ENCODE assay signal across 28 cellular contexts in genomic region chr2:140187086-140187485, GRCh38.
"Had no signal": no experiment of that assay in that cellular context is flagged by ENCODE, and none has a peak within 500 bp of the region (broad histone marks: within the 10 kb centered on the region; RNA-seq: fewer than 3 reads in every experiment).

No MANE protein-coding gene starts in this region.

- H3K9me3 Mint-ChIP-seq: dendritic cell treated with granulocyte-macrophage colony-stimulating factor and Interleukin-4, amounts not matched to agents 40 ng/mL and 50 ng/mL, for 4 days; endodermal cell had no signal

- H3K27ac ChIP-seq: colonic mucosa, coronary artery, dorsolateral prefrontal cortex, epithelial cell of prostate, esophagus muscularis mucosa, esophagus squamous epithelium, foreskin keratinocyte, gastrocnemius medialis, gastroesophageal sphincter had no signal

- H3K4me3 Mint-ChIP-seq: dendritic cell treated with granulocyte-macrophage colony-stimulating factor and Interleukin-4, amounts not matched to agents 40 ng/mL and 50 ng/mL, for 4 days; effector memory CD8-positive, alpha-beta T cell; endodermal cell had no signal

- H3K36me3 ChIP-seq: colonic mucosa, esophagus muscularis mucosa, esophagus squamous epithelium, gastrocnemius medialis, gastroesophageal sphincter, heart left ventricle, heart right ventricle had no signal

- H3K27me3 Mint-ChIP-seq: dendritic cell treated with granulocyte-macrophage colony-stimulating factor and Interleukin-4, amounts not matched to agents 40 ng/mL and 50 ng/mL, for 4 days; effector memory CD8-positive, alpha-beta T cell had no signal

- H3K27me3 ChIP-seq: colonic mucosa, dorsolateral prefrontal cortex, esophagus muscularis mucosa, esophagus squamous epithelium, foreskin keratinocyte, gastrocnemius medialis, gastroesophageal sphincter, heart left ventricle, heart right ventricle had no signal

- H3K9me3 ChIP-seq: colonic mucosa, esophagus muscularis mucosa, esophagus squamous epithelium, gastrocnemius medialis, gastroesophageal sphincter, heart left ventricle, heart right ventricle had no signal

- DNase-seq: colonic mucosa; cortex of kidney; dermis blood vessel endothelial cell; dorsolateral prefrontal cortex; effector CD4-positive, alpha-beta T cell; effector CD8-positive, alpha-beta T cell; effector memory CD4-positive, alpha-beta T cell; effector memory CD8-positive, alpha-beta T cell; endodermal cell; erythroblast; esophagus squamous epithelium; foreskin keratinocyte; foreskin melanocyte; gastrocnemius medialis; glutamatergic neuron; head of caudate nucleus; heart left ventricle; heart right ventricle had no signal

- H3K4me1 ChIP-seq: colonic mucosa, esophagus muscularis mucosa, esophagus squamous epithelium, foreskin keratinocyte, gastroesophageal sphincter had no signal

- FAIRE-seq: colon, endometrium, endothelial cell of umbilical vein, frontal cortex had no signal

- H3K4me1 Mint-ChIP-seq: endodermal cell had no signal

- H3K27ac Mint-ChIP-seq: dendritic cell treated with granulocyte-macrophage colony-stimulating factor and Interleukin-4, amounts not matched to agents 40 ng/mL and 50 ng/mL, for 4 days; effector memory CD8-positive, alpha-beta T cell; endodermal cell had no signal

- ATAC-seq: effector memory CD8-positive, alpha-beta T cell; esophagus mucosa; foreskin keratinocyte; gastrocnemius medialis; gastroesophageal sphincter; heart left ventricle had no signal

- H3K4me3 ChIP-seq: colonic mucosa, dorsolateral prefrontal cortex, esophagus muscularis mucosa, esophagus squamous epithelium, gastrocnemius medialis, gastroesophageal sphincter, heart left ventricle, heart right ventricle had no signal
